Comparison of ENCODE assay signal across 29 cellular contexts in the genomic region with DNA sequence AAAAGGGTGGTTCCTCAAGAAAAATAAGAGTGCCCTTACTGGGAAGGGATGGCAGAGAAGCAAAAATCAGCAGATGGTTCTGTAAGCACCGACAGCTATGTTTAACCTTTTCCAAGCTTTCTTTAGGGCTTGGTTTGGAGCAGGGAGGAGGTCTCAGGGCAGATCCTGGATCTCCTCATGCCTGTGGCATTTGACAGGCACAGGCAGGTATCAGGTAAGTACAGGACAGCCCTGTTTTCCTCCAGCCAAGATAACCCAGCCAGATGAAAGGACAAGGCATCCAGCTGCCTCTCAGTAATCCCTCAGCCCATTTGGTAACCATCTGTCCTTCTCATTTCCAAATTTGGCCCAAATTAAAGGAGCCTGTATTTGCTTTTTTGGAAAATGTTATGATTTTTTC.
"Had no signal": no experiment of that assay in that cellular context is flagged by ENCODE, and none has a peak within 500 bp of the region (broad histone marks: within the 10 kb centered on the region; RNA-seq: fewer than 3 reads in every experiment).

No MANE protein-coding gene starts in this region.

- H3K9me3 ChIP-seq: gastrocnemius medialis, mucosa of descending colon, right atrium auricular region, suprapubic skin, transverse colon, upper lobe of right lung, uterus had no signal

- H3K36me3 ChIP-seq: gastrocnemius medialis, right atrium auricular region, suprapubic skin, transverse colon, upper lobe of right lung, uterus had no signal

- H3K27me3 Mint-ChIP-seq: memory B cell; naive B cell; natural killer cell treated with Interleukin-12 subunit alpha and Interleukin-12 subunit beta and Interleukin-15 and Interleukin-18, amount 100 ng/mL, for 72 hours; progenitor cell of endocrine pancreas; stimulated activated naive CD8-positive, alpha-beta T cell treated with anti-CD3 and anti-CD28 coated beads, Interleukin-15, amount 100 ng/mL, for 72 hours had no signal

- H3K27me3 ChIP-seq: gastrocnemius medialis, right atrium auricular region, suprapubic skin, transverse colon, upper lobe of right lung, uterus had no signal

- H3K36me3 Mint-ChIP-seq: memory B cell; naive B cell; natural killer cell treated with Interleukin-12 subunit alpha and Interleukin-12 subunit beta and Interleukin-15 and Interleukin-18, amount 100 ng/mL, for 72 hours had no signal

- ATAC-seq: gastrocnemius medialis; left lobe of liver; mucosa of descending colon; natural killer cell treated with Interleukin-12 subunit alpha and Interleukin-12 subunit beta and Interleukin-15 and Interleukin-18, amount 100 ng/mL, for 72 hours; sciatic nerve; stimulated activated naive CD8-positive, alpha-beta T cell treated with anti-CD3 and anti-CD28 coated beads, Interleukin-15, amount 100 ng/mL, for 72 hours; upper lobe of right lung had no signal

- H3K27ac Mint-ChIP-seq: endodermal cell; memory B cell; naive B cell; natural killer cell treated with Interleukin-12 subunit alpha and Interleukin-12 subunit beta and Interleukin-15 and Interleukin-18, amount 100 ng/mL, for 72 hours; progenitor cell of endocrine pancreas; stimulated activated naive CD8-positive, alpha-beta T cell treated with anti-CD3 and anti-CD28 coated beads, Interleukin-15, amount 100 ng/mL, for 72 hours had no signal

- H3K4me3 ChIP-seq: gastrocnemius medialis, lung, mucosa of descending colon, right atrium auricular region, smooth muscle cell, suprapubic skin, transverse colon, upper lobe of right lung, uterus had no signal

- H3K79me2 ChIP-seq: parathyroid adenoma had no signal

- H3K9ac ChIP-seq: parathyroid adenoma had no signal

- H3K4me1 ChIP-seq: gastrocnemius medialis, parathyroid adenoma, right atrium auricular region, upper lobe of right lung, uterus had no signal

- FAIRE-seq: colon, kidney had no signal

- H3K4me1 Mint-ChIP-seq: memory B cell; naive B cell; stimulated activated naive CD8-positive, alpha-beta T cell treated with anti-CD3 and anti-CD28 coated beads, Interleukin-15, amount 100 ng/mL, for 72 hours had no signal

- H3K27ac ChIP-seq: gastrocnemius medialis, parathyroid adenoma, right atrium auricular region, suprapubic skin, transverse colon, upper lobe of right lung, uterus had no signal

- H2AFZ ChIP-seq: parathyroid adenoma had no signal

- H3K4me2 ChIP-seq: smooth muscle cell had no signal

- H3K4me3 Mint-ChIP-seq: endodermal cell; memory B cell; naive B cell; natural killer cell treated with Interleukin-12 subunit alpha and Interleukin-12 subunit beta and Interleukin-15 and Interleukin-18, amount 100 ng/mL, for 72 hours; neural crest cell; stimulated activated naive CD8-positive, alpha-beta T cell treated with anti-CD3 and anti-CD28 coated beads, Interleukin-15, amount 100 ng/mL, for 72 hours had no signal

- DNase-seq: effector CD8-positive, alpha-beta T cell; endodermal cell; erythroblast; gastrocnemius medialis; head of caudate nucleus; kidney; mucosa of descending colon; naive B cell; stimulated activated CD4-positive, alpha-beta T cell treated with anti-CD3 and anti-CD28 coated beads, Interleukin-12 subunit alpha, Interleukin-12 subunit beta, amount 100 ng/mL, for 4 hours; stimulated activated CD4-positive, alpha-beta T cell treated with anti-CD3 and anti-CD28 coated beads, Interleukin-1b, Interleukin-23, amount 100 ng/mL, for 48 hours; stimulated activated CD4-positive, alpha-beta T cell treated with anti-CD3 and anti-CD28 coated beads, Interleukin-4, amount 100 ng/mL, for 1 hour; stimulated activated CD8-positive, alpha-beta memory T cell treated with anti-CD3 and anti-CD28 coated beads, Interleukin-4, amount 100 ng/mL, for 48 hours; stimulated activated naive CD4-positive, alpha-beta T cell; stimulated activated naive CD8-positive, alpha-beta T cell treated with anti-CD3 and anti-CD28 coated beads, Interleukin-15, amount 100 ng/mL, for 72 hours; transverse colon; upper lobe of right lung; uterus had no signal

- H3K9me3 Mint-ChIP-seq: endodermal cell had no signal
